In the genomic region with DNA sequence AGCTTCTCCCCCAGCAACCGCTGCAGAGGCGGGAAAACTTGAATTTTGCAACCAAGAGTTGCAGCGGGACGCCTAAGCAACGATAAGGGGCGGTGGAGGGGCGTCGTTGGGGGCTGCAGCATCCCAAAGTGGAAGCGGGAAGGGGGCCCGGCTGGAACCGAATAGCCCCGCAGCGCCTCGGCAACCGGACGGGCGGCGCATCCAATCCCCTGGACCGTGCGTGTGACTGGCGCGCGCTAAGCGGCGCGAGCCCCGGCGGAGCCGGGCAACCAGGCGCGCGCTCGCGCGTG, we compare ENCODE assay signal across 8 cellular contexts. TPM values are rescaled to one million over a fixed set of nuclear protein-coding genes. Genes with fewer than 3 reads are reported as not detected.
A peak's percentile ranks its signal among the peaks of the same experiment; 100 is the strongest.
DNase-seq lines count a peak whose midpoint lies in the region; ATAC-seq and TF ChIP-seq lines count a peak whose summit lies in the region.

No MANE protein-coding gene starts in this region.

- no peak for TF ChIP-seq CTCF in left ventricle myocardium inferior (IDR thresholded peaks at IDR 0.05; ENCODE audit: borderline replicate concordance)
- TF ChIP-seq CTCF in lung (IDR thresholded peaks at IDR 0.05; ENCODE audit: control extremely low read depth, extremely low read depth): no peak
- no peak for TF ChIP-seq CTCF in vagina (IDR thresholded peaks at IDR 0.05)
- no peak for TF ChIP-seq CTCF in GM20000 (IDR thresholded peaks at IDR 0.05; ENCODE audit: extremely low read depth, missing control alignments)

- ATAC-seq in left cardiac atrium (no peak), lung (ENCODE audit: insufficient read depth, low FRiP score) (no peak), left colon (no peak)

- H3K4me3 ChIP-seq in left ventricle myocardium inferior (peak overlapping the region; percentile 92), lung (peak overlapping the region; percentile 90), vagina (peak overlapping the region; percentile 88 to 92)

- DNase-seq in left ventricle myocardium inferior (no peak), left cardiac atrium (no peak), lung (ENCODE audit: low spot score) (no peak), vagina (ENCODE audit: extremely low spot score in 2 of 2) (no peak), 8988T (no peak), left colon (no peak), GM20000 (ENCODE audit: low spot score) (no peak)

- H3K27me3 ChIP-seq in left ventricle myocardium inferior (ENCODE audit: low read depth) (peaks cover 13% of the 10 kb centered on the region), lung (ENCODE audit: control insufficient read depth, insufficient read depth) (no peaks in the 10 kb centered on the region), vagina (no peaks in the 10 kb centered on the region)

- H3K27ac ChIP-seq in left ventricle myocardium inferior (replicated peaks) (peak overlapping the region; percentile 90), angular gyrus (ENCODE audit: low read depth, low read length) (peak overlapping the region; percentile 62), lung (ENCODE audit: low read depth in 1 of 2, low read length in 1 of 2) (peak overlapping the region; percentile 68 to 86), vagina (peak overlapping the region; percentile 79)

- no peaks in the 10 kb centered on the region for H3K9me3 ChIP-seq in left ventricle myocardium inferior (replicated peaks)
- no peaks in the 10 kb centered on the region for H3K9me3 ChIP-seq in lung (ENCODE audit: control insufficient read depth in 2 of 2, insufficient read depth in 1 of 2, low read length in 1 of 2)
- H3K9me3 ChIP-seq in vagina: no peaks in the 10 kb centered on the region

- H3K4me1 ChIP-seq in left ventricle myocardium inferior (peaks cover 40% of the 10 kb centered on the region), lung (ENCODE audit: control insufficient read depth in 2 of 2, insufficient read depth in 2 of 2, low read length in 2 of 2) (peaks cover 0 to 3% of the 10 kb centered on the region in 2 donors), vagina (peaks cover 43% of the 10 kb centered on the region)

- WGBS in lung, 2 donors: 0 to 1% methylated on average over 29 to 35 of the region's 35 CpGs

- H3K36me3 ChIP-seq in left ventricle myocardium inferior (no peaks in the 10 kb centered on the region), lung (ENCODE audit: control insufficient read depth in 2 of 2, insufficient read depth in 2 of 2, low read length in 2 of 2) (no peaks in the 10 kb centered on the region), vagina (no peaks in the 10 kb centered on the region)

- no peak for TF ChIP-seq POLR2A in vagina (IDR thresholded peaks at IDR 0.05)

- intact Hi-C loops in left ventricle myocardium inferior (cut with micrococcal nuclease) (no loop called here), left cardiac atrium (cut with DNase I) (loop anchor here in 1 of 2 donors (10.0 kb wide), 1 partner anchor 96 kb away; no protein-coding TSS in a partner anchor), vagina (cut with DNase I) (no loop called here), left colon (cut with DNase I, micrococcal nuclease) (no loop called here)

RNA-seq across cellular contexts. Expression of gene PARD6B, which starts 0.7 kb away (rescaled TPM):
- total RNA-seq in left ventricle myocardium inferior (3.4 TPM), left cardiac atrium (1 to 10 TPM; 3.2 to 4.6 TPM), lung (10 to 100 TPM; 38.1 to 41.8 TPM), vagina (4.7 TPM), left colon (10 to 100 TPM; 19.8 to 38.4 TPM)
- 10 to 100 TPM in 1 of 2 donors, 1 to 10 TPM in 1; 2.0 to 13.4 TPM for polyA plus RNA-seq in lung

RNA-seq across cellular contexts. Expression of gene RIPOR3, which starts 39.4 kb away (rescaled TPM):
- total RNA-seq in left ventricle myocardium inferior: 6.5 TPM
- 1 to 10 TPM; 3.3 to 6.7 TPM for total RNA-seq in left cardiac atrium
- 1 to 10 TPM; 4.3 to 7.9 TPM for total RNA-seq in lung
- 1 to 10 TPM; 7.4 to 9.9 TPM for polyA plus RNA-seq in lung
- 38.1 TPM for total RNA-seq in vagina
- total RNA-seq in left colon: 1 to 10 TPM; 3.2 to 3.9 TPM
